17 cellular contexts compared by ENCODE assay signal in the genomic region with DNA sequence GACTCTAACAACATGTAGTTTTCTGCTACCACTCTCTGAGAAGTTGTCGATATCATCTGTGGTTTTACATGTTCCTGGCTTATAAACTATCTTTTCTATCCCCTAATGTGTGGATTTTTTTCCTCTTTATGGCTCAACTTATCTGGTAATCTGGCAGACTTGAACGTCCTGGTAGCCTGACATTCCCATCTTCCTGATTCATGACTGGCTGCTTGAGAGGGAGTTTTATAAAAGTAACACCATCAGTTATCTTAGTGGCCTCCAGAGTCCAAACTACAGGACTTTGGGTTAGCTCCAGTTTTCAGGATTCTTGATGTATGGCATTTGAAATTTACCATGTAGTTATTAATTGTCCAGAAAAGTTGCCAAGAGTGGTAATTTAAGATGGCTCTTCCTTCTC.
DNase-seq lines count a peak whose midpoint lies in the region; TF ChIP-seq lines count a peak whose summit lies in the region.
"Had no signal": no experiment of that assay in that cellular context is flagged by ENCODE, and none has a peak within 500 bp of the region (broad histone marks: within the 10 kb centered on the region; RNA-seq: fewer than 3 reads in every experiment).

No MANE protein-coding gene starts in this region.

- intact Hi-C loops in mammary epithelial cell (cut with micrococcal nuclease) (no loop called here), breast epithelium (cut with DNase I; ENCODE audit: low total_unique reads) (no loop called here), ascending aorta (cut with DNase I) (no loop called here), PC-9 (cut with micrococcal nuclease; ENCODE audit: unreplicated experiment) (no loop called here)

- DNase-seq in mammary epithelial cell (no peak), breast epithelium (ENCODE audit: low spot score in 2 of 2) (no peak), ascending aorta (ENCODE audit: low spot score in 2 of 2) (no peak), smooth muscle cell (lab: John Stamatoyannopoulos, UW; ENCODE audit: unreplicated experiment) (no peak), DMS79 (lab: John Stamatoyannopoulos, UW) (no peak), PC-9 (no peak), NCI-H2081 (lab: John Stamatoyannopoulos, UW) (no peak)
- DNase-seq: AML-193; Caco-2; CD4-positive, alpha-beta T cell; GF-D8; H7; KG1 had no signal

- peak overlapping the region; percentile 49 for H2AFZ ChIP-seq in mammary epithelial cell (ENCODE audit: low read depth, low read length)
- peak overlapping the region; percentile 9 for H2AFZ ChIP-seq in smooth muscle cell (ENCODE audit: low read depth)
- no peak overlapping the region for H2AFZ ChIP-seq in PC-9
- H2AFZ ChIP-seq: GM23338 had no signal

- POLR2A ChIA-PET in PC-9 (lab: Charles Lee; ENCODE audit: unreplicated experiment) = no interaction called here

- 50% methylated on average over 2 of the region's 2 CpGs for WGBS in mammary epithelial cell (ENCODE audit: low coverage, missing lambda C conversion rate)
- WGBS in smooth muscle cell (ENCODE audit: low lambda C conversion rate) = 28% methylated on average over 2 of the region's 2 CpGs

- H3K4me1 ChIP-seq in mammary epithelial cell (ENCODE audit: insufficient read depth, low read length) (no peaks in the 10 kb centered on the region), breast epithelium (no peaks in the 10 kb centered on the region), ascending aorta (peaks cover 0 to 21% of the 10 kb centered on the region in 2 donors), smooth muscle cell (ENCODE audit: low read depth) (no peaks in the 10 kb centered on the region), PC-9 (replicated peaks; ENCODE audit: insufficient read depth) (no peaks in the 10 kb centered on the region)
- H3K4me1 ChIP-seq: Caco-2 had no signal

- H3K4me2 ChIP-seq in mammary epithelial cell (ENCODE audit: insufficient read depth, low read depth, low read length) = no peak overlapping the region
- H3K4me2 ChIP-seq in smooth muscle cell = no peak overlapping the region
- no peak overlapping the region for H3K4me2 ChIP-seq in PC-9
- H3K4me2 ChIP-seq: A549, GM23338 had no signal

- TF ChIP-seq CTCF in mammary epithelial cell (conservative IDR thresholded peaks at IDR 0.05 in 1 of 2, IDR thresholded peaks at IDR 0.05 in 1 of 2; ENCODE audit: extremely low read depth in 1 of 2, insufficient read depth in 1 of 2, low read depth in 1 of 2, low read length in 2 of 2) (no peak), breast epithelium (IDR thresholded peaks at IDR 0.05) (no peak), ascending aorta (IDR thresholded peaks at IDR 0.05) (no peak), smooth muscle cell (IDR thresholded peaks at IDR 0.05; ENCODE audit: borderline replicate concordance, insufficient read depth, poor library complexity, severe bottlenecking) (no peak), PC-9 (conservative IDR thresholded peaks at IDR 0.05) (no peak)

- dilution Hi-C loops in mammary epithelial cell (cut with HindIII; ENCODE audit: low sequenced_read_pairs) = no loop called here

- H3K9ac ChIP-seq in mammary epithelial cell (ENCODE audit: insufficient read depth, low read length) = no peak overlapping the region
- no peak overlapping the region for H3K9ac ChIP-seq in smooth muscle cell (ENCODE audit: low read depth)

- no peak overlapping the region for H3K27ac ChIP-seq in mammary epithelial cell (ENCODE audit: insufficient read depth, low read depth, low read length)
- H3K27ac ChIP-seq in breast epithelium = no peak overlapping the region
- H3K27ac ChIP-seq in ascending aorta = peak overlapping the region; percentile 52 to 61
- H3K27ac ChIP-seq in smooth muscle cell (ENCODE audit: low read depth) = no peak overlapping the region
- no peak overlapping the region for H3K27ac ChIP-seq in PC-9
- H3K27ac ChIP-seq: 22Rv1, A549, C4-2B had no signal

- H3K79me2 ChIP-seq in mammary epithelial cell (ENCODE audit: insufficient read depth, low read length) = no peaks in the 10 kb centered on the region
- no peaks in the 10 kb centered on the region for H3K79me2 ChIP-seq in smooth muscle cell (ENCODE audit: low read depth)
- H3K79me2 ChIP-seq in PC-9 (ENCODE audit: low read depth) = no peaks in the 10 kb centered on the region

- TF ChIP-seq POLR2A in breast epithelium (IDR thresholded peaks at IDR 0.05) = no peak

- no peaks in the 10 kb centered on the region for H3F3A ChIP-seq in smooth muscle cell (ENCODE audit: low read depth)
- no peaks in the 10 kb centered on the region for H3F3A ChIP-seq in PC-9 (ENCODE audit: insufficient read depth, low read depth)

- H3K27me3 ChIP-seq in mammary epithelial cell (ENCODE audit: insufficient read depth, low read length) (no peaks in the 10 kb centered on the region), breast epithelium (no peaks in the 10 kb centered on the region), ascending aorta (no peaks in the 10 kb centered on the region), smooth muscle cell (ENCODE audit: low read depth) (no peaks in the 10 kb centered on the region), PC-9 (ENCODE audit: insufficient read depth, low read depth) (no peaks in the 10 kb centered on the region)

- BruUV-seq in mammary epithelial cell (replicated peaks; lab: Mats Ljungman, UMichigan) (no TSS peak), PC-9 (replicated peaks; lab: Mats Ljungman, UMichigan) (no TSS peak)

- H3K36me3 ChIP-seq in mammary epithelial cell (ENCODE audit: insufficient read depth, low read length) (no peaks in the 10 kb centered on the region), breast epithelium (no peaks in the 10 kb centered on the region), ascending aorta (no peaks in the 10 kb centered on the region), smooth muscle cell (ENCODE audit: low read depth) (no peaks in the 10 kb centered on the region), PC-9 (ENCODE audit: low read depth) (no peaks in the 10 kb centered on the region)

- H4K20me1 ChIP-seq in mammary epithelial cell (ENCODE audit: insufficient read depth, low read length) = no peaks in the 10 kb centered on the region
- H4K20me1 ChIP-seq in smooth muscle cell (ENCODE audit: low read depth) = no peaks in the 10 kb centered on the region
- no peaks in the 10 kb centered on the region for H4K20me1 ChIP-seq in PC-9 (ENCODE audit: insufficient read depth)

- H3K9me2 ChIP-seq in PC-9 (ENCODE audit: insufficient read depth) = no peaks in the 10 kb centered on the region; the same call in 1 of the 2 replicates

- H3K4me3 ChIP-seq in mammary epithelial cell (replicated peaks in 1 of 3; ENCODE audit: insufficient read depth in 1 of 3, low read depth in 2 of 3, low read length in 3 of 3) (no peak overlapping the region), breast epithelium (no peak overlapping the region), ascending aorta (no peak overlapping the region), smooth muscle cell (no peak overlapping the region), PC-9 (no peak overlapping the region)
- H3K4me3 ChIP-seq: A549, GM23338 had no signal

- in situ Hi-C loops in mammary epithelial cell (cut with MboI; ENCODE audit: low sequenced_read_pairs in 2 of 2) = no loop called here

- CTCF ChIA-PET in mammary epithelial cell (lab: Charles Lee; ENCODE audit: low non-redundant PET) = no interaction called here
- CTCF ChIA-PET in PC-9 (lab: Charles Lee) = no interaction called here

- H3K9me3 ChIP-seq in mammary epithelial cell (replicated peaks; ENCODE audit: insufficient read depth, low read length) = no peaks in the 10 kb centered on the region
- H3K9me3 ChIP-seq in breast epithelium = no peaks in the 10 kb centered on the region
- H3K9me3 ChIP-seq in ascending aorta = no peaks in the 10 kb centered on the region
- H3K9me3 ChIP-seq in smooth muscle cell (replicated peaks; ENCODE audit: low read depth) = no peaks in the 10 kb centered on the region
- no peaks in the 10 kb centered on the region for H3K9me3 ChIP-seq in PC-9 (ENCODE audit: insufficient read depth, low read depth)
- H3K9me3 ChIP-seq: A549, Caco-2 had no signal

Comparison
In these comparisons a context has a peak if more than half of its experiments do, and no peak if none do; other contexts are left out.
1. H3K27ac ChIP-seq: peak in ascending aorta (2 of 2); none in mammary epithelial cell (single experiment), breast epithelium (0 of 2), smooth muscle cell (single experiment) and PC-9 (single experiment).